In the genomic region with DNA sequence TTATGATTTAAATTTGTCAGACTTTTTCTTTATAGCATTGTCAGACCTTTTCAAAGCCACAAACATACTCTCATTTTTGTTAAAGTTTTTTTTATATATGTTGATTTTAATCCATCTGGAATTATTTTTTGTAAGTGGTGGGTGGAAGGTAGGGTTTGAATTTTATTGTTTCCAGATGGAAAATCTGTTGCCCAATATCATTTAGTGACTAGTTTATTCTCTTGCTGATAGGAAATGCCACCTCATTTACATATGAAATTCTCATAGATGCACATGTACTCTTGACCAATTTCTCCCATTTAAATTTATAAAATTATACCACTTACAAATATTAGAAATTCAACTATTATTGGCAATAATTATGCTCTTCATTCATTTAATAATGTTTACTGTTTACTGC, we compare ENCODE assay signal across 22 cellular contexts.
"Had no signal": no experiment of that assay in that cellular context is flagged by ENCODE, and none has a peak within 500 bp of the region (broad histone marks: within the 10 kb centered on the region; RNA-seq: fewer than 3 reads in every experiment).

No MANE protein-coding gene starts in this region.

- H3K36me3 ChIP-seq: colonic mucosa, esophagus muscularis mucosa, gastrocnemius medialis, heart right ventricle, left lung, lower lobe of right lung had no signal

- H3K9me3 ChIP-seq: colonic mucosa, esophagus muscularis mucosa, gastrocnemius medialis, heart right ventricle, left lung, lower lobe of right lung, mucosa of descending colon had no signal

- H3K27me3 ChIP-seq: colonic mucosa, dorsolateral prefrontal cortex, esophagus muscularis mucosa, gastrocnemius medialis, heart right ventricle, left lung had no signal

- DNase-seq: colonic mucosa; cortex of kidney; dermis blood vessel endothelial cell; dorsolateral prefrontal cortex; effector CD4-positive, alpha-beta T cell; effector memory CD4-positive, alpha-beta T cell; foreskin melanocyte; gastrocnemius medialis; glutamatergic neuron; head of caudate nucleus; heart right ventricle; hippocampal formation; left cardiac atrium; left lung; left ventricle myocardium superior; lower lobe of right lung; mesenchymal stem cell; mucosa of descending colon; naive B cell; naive thymus-derived CD8-positive, alpha-beta T cell had no signal

- H3K4me3 ChIP-seq: colonic mucosa, dorsolateral prefrontal cortex, esophagus muscularis mucosa, gastrocnemius medialis, heart right ventricle, left lung, lower lobe of right lung, mucosa of descending colon had no signal

- H3K9me3 Mint-ChIP-seq: naive B cell; naive thymus-derived CD8-positive, alpha-beta T cell had no signal

- H3K4me1 ChIP-seq: colonic mucosa, gastrocnemius medialis, lower lobe of right lung had no signal

- H3K4me1 Mint-ChIP-seq: naive B cell; naive thymus-derived CD8-positive, alpha-beta T cell had no signal

- ATAC-seq: gastrocnemius medialis; heart right ventricle; left cardiac atrium; left lung; left ventricle myocardium superior; lower lobe of right lung; mucosa of descending colon; naive thymus-derived CD8-positive, alpha-beta T cell had no signal

- H3K27me3 Mint-ChIP-seq: naive B cell had no signal

- H3K4me3 Mint-ChIP-seq: mesothelial cell of epicardium; naive B cell; naive thymus-derived CD8-positive, alpha-beta T cell had no signal

- H3K27ac Mint-ChIP-seq: mesothelial cell of epicardium; naive B cell; naive thymus-derived CD8-positive, alpha-beta T cell had no signal

- H3K36me3 Mint-ChIP-seq: mesothelial cell of epicardium; naive B cell; naive thymus-derived CD8-positive, alpha-beta T cell had no signal
